1 cellular context compared by ENCODE assay signal in the genomic region with DNA sequence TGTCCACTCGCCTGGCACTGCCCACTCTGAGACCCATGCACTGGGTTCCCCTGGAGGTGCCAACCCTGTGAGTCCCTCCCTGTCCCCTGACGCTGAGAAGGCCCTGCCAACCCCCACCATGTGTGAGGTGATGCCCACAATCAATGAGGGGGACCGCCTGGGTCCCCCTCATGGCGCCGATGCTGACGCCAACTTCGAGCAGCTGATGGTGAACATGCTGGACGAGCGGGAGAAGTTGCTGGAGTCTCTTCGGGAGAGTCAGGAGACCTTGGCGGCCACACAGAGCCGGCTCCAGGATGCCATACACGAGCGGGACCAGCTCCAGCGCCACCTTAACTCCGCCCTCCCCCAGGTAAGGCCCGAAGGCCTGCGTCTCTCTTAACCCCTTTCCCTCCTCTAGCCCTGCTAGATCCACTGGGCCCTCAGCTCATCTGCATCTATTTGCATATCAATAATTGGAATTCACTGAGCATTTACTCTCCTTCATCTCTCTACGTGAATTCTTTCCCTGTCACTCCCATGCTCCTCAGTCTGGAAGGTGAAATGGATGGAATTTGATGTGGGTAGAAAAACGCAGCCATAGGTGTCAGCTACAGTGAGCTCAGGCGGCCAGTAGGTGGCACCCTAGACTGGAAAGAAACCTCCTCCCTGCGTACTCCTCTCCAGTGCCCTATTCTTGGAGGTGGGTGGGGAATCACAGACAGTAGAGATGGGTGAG.
A peak's percentile ranks its signal among the peaks of the same experiment; 100 is the strongest.
TF ChIP-seq lines count a peak whose summit lies in the region.

No MANE protein-coding gene starts in this region.

TF ChIP-seq in neural cell, 6 proteins besides CTCF, POLR2A, EP300 and RAD21:
- TF ChIP-seq, protein P1, sequence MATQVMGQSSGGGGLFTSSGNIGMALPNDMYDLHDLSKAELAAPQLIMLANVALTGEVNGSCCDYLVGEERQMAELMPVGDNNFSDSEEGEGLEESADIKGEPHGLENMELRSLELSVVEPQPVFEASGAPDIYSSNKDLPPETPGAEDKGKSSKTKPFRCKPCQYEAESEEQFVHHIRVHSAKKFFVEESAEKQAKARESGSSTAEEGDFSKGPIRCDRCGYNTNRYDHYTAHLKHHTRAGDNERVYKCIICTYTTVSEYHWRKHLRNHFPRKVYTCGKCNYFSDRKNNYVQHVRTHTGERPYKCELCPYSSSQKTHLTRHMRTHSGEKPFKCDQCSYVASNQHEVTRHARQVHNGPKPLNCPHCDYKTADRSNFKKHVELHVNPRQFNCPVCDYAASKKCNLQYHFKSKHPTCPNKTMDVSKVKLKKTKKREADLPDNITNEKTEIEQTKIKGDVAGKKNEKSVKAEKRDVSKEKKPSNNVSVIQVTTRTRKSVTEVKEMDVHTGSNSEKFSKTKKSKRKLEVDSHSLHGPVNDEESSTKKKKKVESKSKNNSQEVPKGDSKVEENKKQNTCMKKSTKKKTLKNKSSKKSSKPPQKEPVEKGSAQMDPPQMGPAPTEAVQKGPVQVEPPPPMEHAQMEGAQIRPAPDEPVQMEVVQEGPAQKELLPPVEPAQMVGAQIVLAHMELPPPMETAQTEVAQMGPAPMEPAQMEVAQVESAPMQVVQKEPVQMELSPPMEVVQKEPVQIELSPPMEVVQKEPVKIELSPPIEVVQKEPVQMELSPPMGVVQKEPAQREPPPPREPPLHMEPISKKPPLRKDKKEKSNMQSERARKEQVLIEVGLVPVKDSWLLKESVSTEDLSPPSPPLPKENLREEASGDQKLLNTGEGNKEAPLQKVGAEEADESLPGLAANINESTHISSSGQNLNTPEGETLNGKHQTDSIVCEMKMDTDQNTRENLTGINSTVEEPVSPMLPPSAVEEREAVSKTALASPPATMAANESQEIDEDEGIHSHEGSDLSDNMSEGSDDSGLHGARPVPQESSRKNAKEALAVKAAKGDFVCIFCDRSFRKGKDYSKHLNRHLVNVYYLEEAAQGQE (IDR thresholded peaks at IDR 0.05; ENCODE audit: borderline replicate concordance), result no peak
- peak; percentile 98 for TF ChIP-seq SMC3 (conservative IDR thresholded peaks at IDR 0.05; ENCODE audit: poor library complexity)
TF ChIP-seq in neural cell: peak in this region for 1.
